1 cellular context compared by ENCODE assay signal in the genomic region with DNA sequence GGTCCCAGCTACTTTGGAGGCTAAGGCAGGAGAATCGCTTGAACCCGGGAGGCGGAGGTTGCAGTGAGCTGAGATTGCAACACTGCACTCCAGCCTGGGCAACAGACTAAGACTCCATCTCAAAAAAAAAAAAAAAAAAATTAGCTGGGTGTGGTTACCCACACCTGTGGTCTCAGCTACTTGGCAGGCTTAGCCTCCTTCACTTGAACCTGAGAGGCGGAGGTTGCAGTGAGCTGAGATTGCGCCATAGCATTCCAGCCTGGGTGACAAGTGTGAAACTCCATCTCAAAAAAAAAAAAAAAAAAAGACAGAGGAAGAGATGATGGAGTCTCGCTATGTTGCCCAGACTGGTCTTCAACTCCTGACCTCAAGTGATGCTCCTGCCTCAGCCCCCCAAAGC. TPM values are rescaled to one million over a fixed set of nuclear protein-coding genes. Genes with fewer than 3 reads are reported as not detected.
"Had no signal": no experiment of that assay in that cellular context is flagged by ENCODE, and none has a peak within 500 bp of the region (broad histone marks: within the 10 kb centered on the region; RNA-seq: fewer than 3 reads in every experiment).

No MANE protein-coding gene starts in this region.

RNA-seq across cellular contexts. Expression of gene MAP4K1, which starts 38.4 kb away (rescaled TPM):
- total RNA-seq: lung microvascular endothelial cell had no signal
